ENCODE assay signal across 8 cellular contexts in the genomic region with DNA sequence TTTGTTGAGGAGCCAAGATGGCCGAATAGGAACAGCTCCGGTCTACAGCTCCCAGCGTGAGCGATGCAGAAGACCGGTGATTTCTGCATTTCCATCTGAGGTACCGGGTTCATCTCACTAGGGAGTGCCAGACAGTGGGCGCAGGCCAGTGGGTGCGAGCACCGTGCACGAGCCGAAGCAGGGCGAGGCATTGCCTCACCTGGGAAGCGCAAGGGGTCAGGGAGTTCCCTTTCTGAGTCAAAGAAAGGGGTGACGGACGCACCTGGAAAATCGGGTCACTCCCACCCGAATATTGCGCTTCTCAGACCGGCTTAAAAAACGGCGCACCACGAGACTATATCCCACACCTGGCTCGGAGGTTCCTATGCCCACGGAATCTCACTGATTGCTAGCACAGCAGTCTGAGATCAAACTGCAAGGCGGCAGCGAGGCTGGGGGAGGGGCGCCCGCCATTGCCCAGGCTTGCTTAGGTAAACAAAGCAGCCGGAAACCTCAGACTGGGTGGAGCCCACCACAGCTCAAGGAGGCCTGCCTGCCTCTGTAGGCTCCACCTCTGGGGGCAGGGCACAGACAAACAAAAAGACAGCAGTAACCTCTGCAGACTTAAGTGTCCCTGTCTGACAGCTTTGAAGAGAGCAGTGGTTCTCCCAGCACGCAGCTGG.
A peak's percentile ranks its signal among the peaks of the same experiment; 100 is the strongest.
DNase-seq lines count a peak whose midpoint lies in the region; ATAC-seq lines count a peak whose summit lies in the region.
"Not testable (repeated sequence)": the region's sequence is repeated elsewhere in the genome, so short reads cannot be mapped to it uniquely, and the experiment has no call there.

No MANE protein-coding gene starts in this region.

- H3K4me1 Mint-ChIP-seq in CD4-positive, alpha-beta memory T cell; activated CD8-positive, alpha-beta memory T cell treated with anti-CD3 and anti-CD28 coated beads, Interleukin-2, amount 10 ng/mL, durations not matched to agents 7 days and 5 days: not testable (repeated sequence)

- H3K27ac ChIP-seq in CD4-positive, alpha-beta memory T cell (ENCODE audit: low read depth, low read length); SJCRH30; effector memory CD4-positive, alpha-beta T cell (ENCODE audit: insufficient read depth, low read length, poor library complexity, severe bottlenecking): not testable (repeated sequence)
- H3K27ac ChIP-seq in substantia nigra (ENCODE audit: low read depth, low read length, poor library complexity, severe bottlenecking), result peak overlapping the region; percentile 82

- not testable (repeated sequence) for H3K27me3 Mint-ChIP-seq in CD4-positive, alpha-beta memory T cell; activated CD8-positive, alpha-beta memory T cell treated with anti-CD3 and anti-CD28 coated beads, Interleukin-2, amount 10 ng/mL, durations not matched to agents 7 days and 5 days

- peak overlapping the region in 2 of 8 donors; percentile 52 to 54 for H3K4me3 Mint-ChIP-seq in CD4-positive, alpha-beta memory T cell
- not testable (repeated sequence) for H3K4me3 Mint-ChIP-seq in activated CD8-positive, alpha-beta memory T cell treated with anti-CD3 and anti-CD28 coated beads, Interleukin-2, amount 10 ng/mL, durations not matched to agents 7 days and 5 days

- intact Hi-C loops in CD4-positive, alpha-beta memory T cell (cut with micrococcal nuclease), result not testable (repeated sequence)

- not testable (repeated sequence) for H3K36me3 ChIP-seq in CD4-positive, alpha-beta memory T cell (ENCODE audit: insufficient read depth, low read length); SJCRH30; effector memory CD4-positive, alpha-beta T cell (ENCODE audit: control insufficient read depth, insufficient read depth, low read length)

- H3K4me1 ChIP-seq in CD4-positive, alpha-beta memory T cell (ENCODE audit: insufficient read depth, low read length); SJCRH30; effector memory CD4-positive, alpha-beta T cell (ENCODE audit: control insufficient read depth, insufficient read depth, low read length, poor library complexity, severe bottlenecking): not testable (repeated sequence)

- POLR2A ChIA-PET in CD4-positive, alpha-beta memory T cell (lab: Charles Lee; ENCODE audit: partially characterized antibody), result not testable (repeated sequence)

- H3K27me3 ChIP-seq in CD4-positive, alpha-beta memory T cell (ENCODE audit: insufficient read depth, low read length); SJCRH30; effector memory CD4-positive, alpha-beta T cell (replicated peaks; ENCODE audit: control insufficient read depth, insufficient read depth, low read length, poor library complexity, severe bottlenecking): not testable (repeated sequence)

- peak overlapping the region in 2 of 7 donors; percentile 12 to 25 for H3K27ac Mint-ChIP-seq in CD4-positive, alpha-beta memory T cell
- H3K27ac Mint-ChIP-seq in activated CD8-positive, alpha-beta memory T cell treated with anti-CD3 and anti-CD28 coated beads, Interleukin-2, amount 10 ng/mL, durations not matched to agents 7 days and 5 days, result not testable (repeated sequence)

- not testable (repeated sequence) for H3K4me3 ChIP-seq in CD4-positive, alpha-beta memory T cell (ENCODE audit: low read length in 2 of 2); SJCRH30; effector memory CD4-positive, alpha-beta T cell (ENCODE audit: insufficient read depth, low read depth, low read length, poor library complexity, severe bottlenecking)

- CTCF ChIA-PET in CD4-positive, alpha-beta memory T cell (lab: Charles Lee; ENCODE audit: partially characterized antibody); activated CD8-positive, alpha-beta memory T cell treated with anti-CD3 and anti-CD28 coated beads, Interleukin-2, amount 10 ng/mL, durations not matched to agents 7 days and 5 days (lab: Charles Lee): not testable (repeated sequence)

- not testable (repeated sequence) for H3K9me3 ChIP-seq in CD4-positive, alpha-beta memory T cell (ENCODE audit: control insufficient read depth in 1 of 2, low read length in 2 of 2); SJCRH30 (replicated peaks); effector memory CD4-positive, alpha-beta T cell (ENCODE audit: control insufficient read depth, low read length)

- H3K9me3 Mint-ChIP-seq in CD4-positive, alpha-beta memory T cell, result peaks cover 4 to 31% (median 15%) of the 10 kb centered on the region in 8 donors
- not testable (repeated sequence) for H3K9me3 Mint-ChIP-seq in activated CD8-positive, alpha-beta memory T cell treated with anti-CD3 and anti-CD28 coated beads, Interleukin-2, amount 10 ng/mL, durations not matched to agents 7 days and 5 days (ENCODE audit: low read depth)

- not testable (repeated sequence) for H3K36me3 Mint-ChIP-seq in CD4-positive, alpha-beta memory T cell; activated CD8-positive, alpha-beta memory T cell treated with anti-CD3 and anti-CD28 coated beads, Interleukin-2, amount 10 ng/mL, durations not matched to agents 7 days and 5 days

- DNase-seq in CD4-positive, alpha-beta memory T cell, result peak; percentile 0 to 46 (median 42)
- DNase-seq in H4 (ENCODE audit: low spot score) (peak; percentile 8), NCI-H1436 (lab: John Stamatoyannopoulos, UW) (peak; percentile 4), NCI-H526 treated with DMSO at 0.1 percent for 48 hours (lab: John Stamatoyannopoulos, UW) (peak; percentile 16), SJCRH30 (peak; percentile 5 to 22)
- DNase-seq in activated CD8-positive, alpha-beta memory T cell treated with anti-CD3 and anti-CD28 coated beads, Interleukin-2, amount 10 ng/mL, durations not matched to agents 7 days and 5 days, result peak; percentile 40
- DNase-seq in effector memory CD4-positive, alpha-beta T cell, result peak in 2 of 3 donors; percentile 1 to 41
- not testable (repeated sequence) for DNase-seq in substantia nigra (lab: John Stamatoyannopoulos, UW)

- ATAC-seq in activated CD8-positive, alpha-beta memory T cell treated with anti-CD3 and anti-CD28 coated beads, Interleukin-2, amount 10 ng/mL, durations not matched to agents 7 days and 5 days, result not testable (repeated sequence)
